ENCODE assay signal across 8 cellular contexts in genomic region chr4:55545133-55545532, GRCh38. TPM values are rescaled to one million over a fixed set of nuclear protein-coding genes. Genes with fewer than 3 reads are reported as not detected.
A peak's percentile ranks its signal among the peaks of the same experiment; 100 is the strongest.
DNase-seq lines count a peak whose midpoint lies in the region; ATAC-seq and TF ChIP-seq lines count a peak whose summit lies in the region.

No MANE protein-coding gene starts in this region.

- no peaks in the 10 kb centered on the region for H3K9me3 ChIP-seq in SK-N-MC (ENCODE audit: low read depth, low read length)
- no peaks in the 10 kb centered on the region for H3K9me3 ChIP-seq in gastrocnemius medialis

- H3K4me1 ChIP-seq in gastrocnemius medialis = peaks cover 19 to 25% of the 10 kb centered on the region in 2 donors

- no peak for TF ChIP-seq POLR2A in gastrocnemius medialis (IDR thresholded peaks at IDR 0.05)

- no peak for DNase-seq in activated naive CD4-positive, alpha-beta T cell treated with anti-CD3 and anti-CD28 coated beads, Interleukin-2, amount 50 U/mL, for 16 hours
- DNase-seq in SK-N-MC (ENCODE audit: low read depth, low spot score) = no peak
- peak; percentile 14 for DNase-seq in fibroblast of peridontal ligament (ENCODE audit: extremely low read depth)
- no peak for DNase-seq in gastrocnemius medialis
- no peak for DNase-seq in activated CD4-positive, CD25-positive, alpha-beta regulatory T cell treated with anti-CD3 and anti-CD28 coated beads, Interleukin-2, amount 50 U/mL, for 72 hours

- peak overlapping the region; percentile 93 for H3K27ac Mint-ChIP-seq in activated naive CD4-positive, alpha-beta T cell treated with anti-CD3 and anti-CD28 coated beads, Interleukin-2, amount 50 U/mL, for 24 hours

- ATAC-seq in gastrocnemius medialis (no peak), GM18861 (IDR thresholded peaks at IDR 0.05; ENCODE audit: unreplicated experiment) (no peak), HG02571 (IDR thresholded peaks at IDR 0.05; ENCODE audit: unreplicated experiment) (no peak)

- H3K36me3 ChIP-seq in SK-N-MC (ENCODE audit: insufficient read depth, low read length) (0 out of 2 replicates have a peak, but pooled peaks cover 5% of the 10 kb centered on the region), gastrocnemius medialis (no peaks in the 10 kb centered on the region)

- H3K27ac ChIP-seq in SK-N-MC (peak overlapping the region; percentile 86), gastrocnemius medialis (peak overlapping the region; percentile 98 to 99 (median 98))

- H3K9ac ChIP-seq in SK-N-MC (ENCODE audit: insufficient read length) = peak overlapping the region; percentile 82

- H3K9me3 Mint-ChIP-seq in activated naive CD4-positive, alpha-beta T cell treated with anti-CD3 and anti-CD28 coated beads, Interleukin-2, amount 50 U/mL, for 24 hours = no peaks in the 10 kb centered on the region

- TF ChIP-seq CTCF in gastrocnemius medialis (IDR thresholded peaks at IDR 0.05 in 4 of 5, conservative IDR thresholded peaks at IDR 0.05 in 1 of 5) = no peak

- peaks cover 63% of the 10 kb centered on the region for H3K4me1 Mint-ChIP-seq in activated naive CD4-positive, alpha-beta T cell treated with anti-CD3 and anti-CD28 coated beads, Interleukin-2, amount 50 U/mL, for 24 hours

- H3K27me3 ChIP-seq in gastrocnemius medialis = no peaks in the 10 kb centered on the region

- no peaks in the 10 kb centered on the region for H3K27me3 Mint-ChIP-seq in activated naive CD4-positive, alpha-beta T cell treated with anti-CD3 and anti-CD28 coated beads, Interleukin-2, amount 50 U/mL, for 24 hours

- H3K36me3 Mint-ChIP-seq in activated naive CD4-positive, alpha-beta T cell treated with anti-CD3 and anti-CD28 coated beads, Interleukin-2, amount 50 U/mL, for 24 hours = no peaks in the 10 kb centered on the region

- in situ Hi-C loops in gastrocnemius medialis (cut with MboI; ENCODE audit: low sequenced_read_pairs in 4 of 4) = loop anchor here in 2 of 4 donors (10.0 kb wide), 3 partner anchors 150 to 320 kb away; partner anchors contain the start of genes SRD5A3 (in 1 of the 2) and TMEM165 (in 1 of the 2)

- intact Hi-C loops in gastrocnemius medialis (cut with DNase I; ENCODE audit: low total_unique reads) = no loop called here

- H3K4me3 ChIP-seq in SK-N-MC (peak overlapping the region; percentile 97), gastrocnemius medialis (peak overlapping the region; percentile 81 to 97 (median 93))

- H3K4me3 Mint-ChIP-seq in activated naive CD4-positive, alpha-beta T cell treated with anti-CD3 and anti-CD28 coated beads, Interleukin-2, amount 50 U/mL, for 24 hours = peak overlapping the region; percentile 94

RNA-seq across cellular contexts. Expression of gene CLOCK, which starts 1.6 kb away (rescaled TPM):
- total RNA-seq in gastrocnemius medialis = 10 to 100 TPM; 21.9 to 60.7 (median 34.2) TPM

RNA-seq across cellular contexts. Expression of gene PDCL2, which starts 46.9 kb away (rescaled TPM):
- not detected for total RNA-seq in gastrocnemius medialis
